In the genomic region with DNA sequence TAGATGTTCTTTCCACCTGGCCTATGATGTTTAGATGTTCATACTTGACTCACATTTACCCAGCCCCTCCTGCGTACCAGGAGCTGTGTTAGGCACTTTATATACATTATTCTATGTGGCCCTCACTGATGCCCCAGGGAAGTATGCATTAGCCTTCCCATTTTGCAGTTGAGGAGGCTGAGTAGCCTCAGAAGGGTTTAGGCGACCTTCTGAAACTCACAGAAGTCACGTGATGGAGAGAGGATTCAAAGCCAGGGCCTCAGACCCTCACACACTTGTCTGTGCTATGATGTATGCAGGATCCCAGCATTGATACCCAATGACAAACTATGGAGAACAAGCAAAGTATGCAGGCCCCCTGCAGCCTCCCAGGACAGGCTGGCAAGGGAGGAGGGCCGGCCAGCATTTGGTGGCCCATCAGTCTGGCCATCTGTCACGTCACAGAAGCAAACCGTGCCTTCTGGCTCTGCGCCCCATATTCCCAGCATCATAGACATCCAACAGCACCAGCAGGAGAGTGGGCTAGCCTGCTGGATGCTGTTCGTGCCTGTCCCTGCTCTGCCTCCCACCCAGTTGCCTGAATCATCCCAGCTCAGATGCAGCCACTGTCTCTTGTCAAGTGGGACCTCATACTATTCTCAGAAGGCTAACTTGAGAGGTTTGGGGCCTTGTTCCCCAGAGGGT, we compare ENCODE assay signal across 20 cellular contexts. TPM values are rescaled to one million over a fixed set of nuclear protein-coding genes. Genes with fewer than 3 reads are reported as not detected.
DNase-seq lines count a peak whose midpoint lies in the region; ATAC-seq, FAIRE-seq and TF ChIP-seq lines count a peak whose summit lies in the region.
"Had no signal": no experiment of that assay in that cellular context is flagged by ENCODE, and none has a peak within 500 bp of the region (broad histone marks: within the 10 kb centered on the region; RNA-seq: fewer than 3 reads in every experiment).

No MANE protein-coding gene starts in this region.

- DNase-seq in G401 (ENCODE audit: low spot score) (peak; percentile 88), activated B cell treated with CpG ODN at 0.5 μM for 24 hours (no peak), glutamatergic neuron (no peak), SKM-1 treated with dmso at 0.1 percent for 144 hours (lab: John Stamatoyannopoulos, UW; ENCODE audit: unreplicated experiment) (no peak), small intestine (no peak), SHP77 treated with DMSO at 0.1 percent for 48 hours (lab: John Stamatoyannopoulos, UW) (no peak)
- DNase-seq: GF-D8, MM.1S, NCI-H1092, NCI-H1436 treated with DMSO at 0.1 percent for 48 hours, NCI-H2029 treated with DMSO at 0.1 percent for 48 hours, NCI-H2171, NCI-H748 treated with DMSO at 0.1 percent for 48 hours, OCI-M1, Right ventricle myocardium superior, SK-N-SH had no signal

- CTCF ChIA-PET in activated B cell treated with CpG ODN at 0.5 μM for 24 hours (lab: Charles Lee) = no interaction called here

- H3K4me3 Mint-ChIP-seq in activated B cell treated with CpG ODN at 0.5 μM for 24 hours (no peak overlapping the region), glutamatergic neuron (ENCODE audit: unreplicated experiment) (no peak overlapping the region)
- H3K4me3 Mint-ChIP-seq: H9, IgD-negative memory B cell had no signal

- intact Hi-C loops in activated B cell treated with CpG ODN at 0.5 μM for 24 hours (cut with micrococcal nuclease) = no loop called here

- peak overlapping the region; percentile 27 for H3K27ac ChIP-seq in temporal lobe (ENCODE audit: low read depth, low read length)
- H3K27ac ChIP-seq in small intestine (ENCODE audit: low read depth in 1 of 2, low read length in 1 of 2) = no peak overlapping the region

- TF ChIP-seq CTCF in activated B cell treated with CpG ODN at 0.5 μM for 24 hours (IDR thresholded peaks at IDR 0.05) (no peak), glutamatergic neuron (IDR thresholded peaks at IDR 0.05; ENCODE audit: partially characterized antibody, unreplicated experiment) (no peak)

- POLR2A ChIA-PET in activated B cell treated with CpG ODN at 0.5 μM for 24 hours (lab: Charles Lee) = no interaction called here

- no peaks in the 10 kb centered on the region for H3K4me1 ChIP-seq in small intestine (ENCODE audit: control insufficient read depth in 2 of 2, insufficient read depth in 1 of 2, low read depth in 1 of 2, low read length in 1 of 2)

- peaks cover 43% of the 10 kb centered on the region for H3K36me3 Mint-ChIP-seq in activated B cell treated with CpG ODN at 0.5 μM for 24 hours (ENCODE audit: low read depth)
- H3K36me3 Mint-ChIP-seq in glutamatergic neuron (ENCODE audit: unreplicated experiment) = no peaks in the 10 kb centered on the region

- no peaks in the 10 kb centered on the region for H3K9me3 ChIP-seq in small intestine (ENCODE audit: control insufficient read depth, low read depth)
- H3K9me3 ChIP-seq: SK-N-SH had no signal

- H3K27me3 Mint-ChIP-seq in activated B cell treated with CpG ODN at 0.5 μM for 24 hours (no peaks in the 10 kb centered on the region), glutamatergic neuron (ENCODE audit: unreplicated experiment) (no peaks in the 10 kb centered on the region)
- H3K27me3 Mint-ChIP-seq: IgD-negative memory B cell had no signal

- in situ Hi-C loops in G401 (cut with HindIII; ENCODE audit: low sequenced_read_pairs) = no loop called here

- no peak overlapping the region for H3K4me3 ChIP-seq in small intestine (ENCODE audit: low read depth in 1 of 2, low read length in 2 of 2)

- H3K4me1 Mint-ChIP-seq in activated B cell treated with CpG ODN at 0.5 μM for 24 hours = peaks cover 30% of the 10 kb centered on the region
- H3K4me1 Mint-ChIP-seq in glutamatergic neuron (ENCODE audit: low read depth, unreplicated experiment) = peaks cover 21% of the 10 kb centered on the region

- H3K9me3 Mint-ChIP-seq in activated B cell treated with CpG ODN at 0.5 μM for 24 hours (no peaks in the 10 kb centered on the region), glutamatergic neuron (ENCODE audit: unreplicated experiment) (peaks cover 6% of the 10 kb centered on the region)
- H3K9me3 Mint-ChIP-seq: H9, IgD-negative memory B cell had no signal

- no peak for ATAC-seq in activated B cell treated with CpG ODN at 0.5 μM for 24 hours (ENCODE audit: low read depth)

- H3K27ac Mint-ChIP-seq in activated B cell treated with CpG ODN at 0.5 μM for 24 hours (peak overlapping the region; percentile 26), glutamatergic neuron (ENCODE audit: unreplicated experiment) (peak overlapping the region; percentile 80)
- H3K27ac Mint-ChIP-seq: H9 had no signal

- no peak for FAIRE-seq in small intestine (lab: Jason Lieb, UNC)
- FAIRE-seq: HTR-8/SVneo had no signal

- H3K27me3 ChIP-seq in small intestine (ENCODE audit: control insufficient read depth in 2 of 2, insufficient read depth in 2 of 2, low read length in 2 of 2) = no peaks in the 10 kb centered on the region

- WGBS in small intestine, 3 donors = 86 to 92% (median 92%) methylated on average over 7 to 8 of the region's 8 CpGs

- no peaks in the 10 kb centered on the region for H3K36me3 ChIP-seq in small intestine (ENCODE audit: control insufficient read depth in 2 of 2, insufficient read depth in 2 of 2, low read length in 2 of 2)

RNA-seq across cellular contexts. Expression of a gene that starts 33.6 kb away (rescaled TPM):
- 3.5 and 4.9 TPM in 2 replicates for total RNA-seq in G401 (2014; rRNA removed; shearing (Covaris generic))
- total RNA-seq in activated B cell treated with CpG ODN at 0.5 μM for 24 hours (38.1 and 40.3 TPM in 2 replicates), glutamatergic neuron (ENCODE audit: unreplicated experiment) (11.5 TPM), temporal lobe (7.1 TPM)
- 1 to 10 TPM in 2 of 3 donors, under 1 TPM in 1; 0.22 to 2.7 (median 1.1) TPM for polyA plus RNA-seq in small intestine

RNA-seq across cellular contexts. Expression of a gene that starts 50.3 kb away (rescaled TPM):
- not detected in 2 replicates for total RNA-seq in G401 (2014; rRNA removed; shearing (Covaris generic))
- total RNA-seq in activated B cell treated with CpG ODN at 0.5 μM for 24 hours (2.4 and 3.3 TPM in 2 replicates), glutamatergic neuron (ENCODE audit: unreplicated experiment) (0.25 TPM), temporal lobe (0.98 TPM)
- under 1 TPM in 1 of 3 donors, not detected in 2; 0.06 TPM for polyA plus RNA-seq in small intestine
